Comparison of ENCODE assay signal across 16 cellular contexts in the genomic region with DNA sequence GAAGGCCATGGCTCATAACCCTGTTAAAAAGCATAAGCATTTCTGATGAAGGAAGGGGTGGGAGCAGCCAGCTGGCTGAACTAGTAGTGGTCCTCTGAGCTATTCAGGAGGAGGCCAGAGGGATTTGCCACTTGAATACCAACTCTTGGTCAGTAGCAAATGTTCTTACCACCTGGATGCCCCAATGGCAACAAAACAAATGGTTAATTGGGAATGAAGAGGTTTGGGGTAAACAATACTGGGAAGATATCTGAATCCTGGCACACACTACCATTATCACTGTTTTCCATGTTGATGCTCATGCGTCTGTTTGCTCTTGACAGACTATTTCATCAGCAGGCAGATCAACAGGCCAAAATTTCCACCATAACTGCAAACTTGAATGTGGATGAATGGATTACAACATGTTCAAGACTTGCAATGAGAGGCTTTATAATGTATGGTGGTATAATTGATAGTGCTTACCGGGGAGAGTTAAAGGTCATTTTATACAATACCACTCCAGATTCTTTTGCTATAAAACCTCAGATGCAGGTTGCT. TPM values are rescaled to one million over a fixed set of nuclear protein-coding genes. Genes with fewer than 3 reads are reported as not detected.
"Had no signal": no experiment of that assay in that cellular context is flagged by ENCODE, and none has a peak within 500 bp of the region (broad histone marks: within the 10 kb centered on the region; RNA-seq: fewer than 3 reads in every experiment).

No MANE protein-coding gene starts in this region.

RNA-seq across cellular contexts. Expression of gene DSG2, which starts 3.2 kb away (rescaled TPM):
- total RNA-seq: activated B cell treated with CpG ODN at 0.5 μM for 24 hours had no signal

RNA-seq across cellular contexts. Expression of gene DSG3, which starts 47.2 kb away (rescaled TPM):
- total RNA-seq: activated B cell treated with CpG ODN at 0.5 μM for 24 hours; activated CD4-positive, alpha-beta memory T cell treated with anti-CD3 and anti-CD28 coated beads for 36 hours; activated CD4-positive, alpha-beta T cell treated with anti-CD3 and anti-CD28 coated beads, Interleukin-2, amount 10 ng/mL, durations not matched to agents 24 days and 14 days; activated CD8-positive, alpha-beta memory T cell treated with anti-CD3 and anti-CD28 coated beads for 36 hours; activated CD8-positive, alpha-beta T cell treated with anti-CD3 and anti-CD28 coated beads for 36 hours; activated naive CD4-positive, alpha-beta T cell treated with anti-CD3 and anti-CD28 coated beads for 36 hours; activated naive CD4-positive, alpha-beta T cell treated with anti-CD3 and anti-CD28 coated beads, Interleukin-2, amount 50 U/mL, for 72 hours; activated naive CD8-positive, alpha-beta T cell treated with anti-CD3 and anti-CD28 coated beads for 36 hours; activated T-cell treated with anti-CD3 and anti-CD28 coated beads, Interleukin-2, amount 50 U/mL, for 4 hours; activated T-cell treated with anti-CD3 and anti-CD28 coated beads, Interleukin-2, amount 50 U/mL, for 72 hours; activated T-helper 1 cell treated with anti-CD3 and anti-CD28 coated beads, Interleukin-12 subunit alpha, Interleukin-12 subunit beta, Interleukin-2, Interleukin-4 antibody, amounts not matched to agents 30 ng/mL and 10 ng/mL and 1 ng/mL, durations not matched to agents 14 hours and 24 hours and 36 hours; activated T-helper 17 cell treated with anti-CD3 and anti-CD28 coated beads, Interleukin-2, amount 50 U/mL, for 72 hours; aorta; body of pancreas; cardiac muscle cell; chondrocyte had no signal
